Comparison of ENCODE assay signal across 9 cellular contexts in the genomic region with DNA sequence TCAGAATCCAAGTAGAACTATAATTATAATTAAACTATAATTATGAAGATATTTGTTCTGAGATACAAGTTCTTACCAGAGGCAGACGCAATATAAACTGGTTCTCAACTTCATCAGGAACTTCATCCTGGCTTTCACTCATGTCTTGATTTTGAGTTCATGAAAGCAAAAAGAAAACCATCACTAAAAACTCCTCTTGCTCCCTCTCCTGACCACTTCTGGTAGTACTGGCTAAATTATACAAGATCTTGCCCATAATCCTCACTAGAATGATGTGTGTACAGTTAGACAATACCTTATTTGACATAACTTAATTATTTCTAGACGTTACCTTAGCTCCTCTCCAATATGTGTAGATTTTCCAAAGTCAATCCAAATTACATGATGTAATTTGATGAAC. TPM values are rescaled to one million over a fixed set of nuclear protein-coding genes. Genes with fewer than 3 reads are reported as not detected.
A peak's percentile ranks its signal among the peaks of the same experiment; 100 is the strongest.
DNase-seq lines count a peak whose midpoint lies in the region; ATAC-seq, FAIRE-seq and TF ChIP-seq lines count a peak whose summit lies in the region.
"Had no signal": no experiment of that assay in that cellular context is flagged by ENCODE, and none has a peak within 500 bp of the region (broad histone marks: within the 10 kb centered on the region; RNA-seq: fewer than 3 reads in every experiment).

No MANE protein-coding gene starts in this region.

- H3K4me3 Mint-ChIP-seq in endodermal cell (no peak overlapping the region), neural crest cell (no peak overlapping the region)

- TF ChIP-seq RAD21 in A549 (conservative IDR thresholded peaks at IDR 0.05 in 1 of 2, IDR thresholded peaks at IDR 0.05 in 1 of 2): peak; percentile 49 to 62; a peak in 4 of 5 replicates

- FAIRE-seq in A549 (lab: Jason Lieb, UNC): peak; percentile 97
- FAIRE-seq: frontal cortex had no signal

- H3K27me3 Mint-ChIP-seq in endodermal cell (ENCODE audit: insufficient read depth) (peaks cover 18% of the 10 kb centered on the region), neural crest cell (ENCODE audit: low read depth) (no peaks in the 10 kb centered on the region)

- no peaks in the 10 kb centered on the region for H3K4me1 ChIP-seq in A549
- H3K4me1 ChIP-seq in OCI-LY3 (ENCODE audit: low read length): no peaks in the 10 kb centered on the region
- no peaks in the 10 kb centered on the region for H3K4me1 ChIP-seq in endodermal cell (ENCODE audit: control insufficient read depth, insufficient read depth, low read length)

- no peak for TF ChIP-seq EP300 in A549 (IDR thresholded peaks at IDR 0.05)

- H3K4me1 Mint-ChIP-seq in endodermal cell (no peaks in the 10 kb centered on the region), neural crest cell (no peaks in the 10 kb centered on the region)

- peak; percentile 59 to 78; a peak in 4 of 6 replicates for ATAC-seq in A549

- TF ChIP-seq CTCF in A549 (IDR thresholded peaks at IDR 0.05) (peak; percentile 55), OCI-LY3 (IDR thresholded peaks at IDR 0.05; ENCODE audit: low read depth, low read length) (peak; percentile 57), endodermal cell (conservative IDR thresholded peaks at IDR 0.05) (peak; percentile 71), neural crest cell (conservative IDR thresholded peaks at IDR 0.05) (peak; percentile 65)

- H3K9ac ChIP-seq in OCI-LY3 (ENCODE audit: low read length) (no peak overlapping the region), endodermal cell (ENCODE audit: extremely low read depth, low read length, poor library complexity, severe bottlenecking) (no peak overlapping the region)

- DNase-seq in A549 (ENCODE audit: low read depth in 1 of 2, low spot score in 1 of 2) (peak; percentile 10 to 50), GM03348 (ENCODE audit: low spot score) (peak; percentile 49), HS-27A (ENCODE audit: low read depth) (peak; percentile 14), endodermal cell (no peak), neural crest cell (ENCODE audit: low read depth, low spot score) (peak; percentile 12), NCI-H226 (no peak)
- DNase-seq in activated effector memory CD4-positive, alpha-beta T cell treated with anti-CD3 and anti-CD28 coated beads, Interleukin-2, amount 50 U/mL, for 16 hours: no peak

- no peak overlapping the region for H3K27ac Mint-ChIP-seq in endodermal cell
- H3K27ac Mint-ChIP-seq in neural crest cell (ENCODE audit: unreplicated experiment): no peak overlapping the region

- POLR2A ChIA-PET in A549 (lab: Yijun Ruan, JAX): no interaction called here

- WGBS in A549 (ENCODE audit: missing lambda C conversion rate): 0% methylated on average over 2 of the region's 2 CpGs
- 83% methylated on average over 1 of the region's 2 CpGs; no CpG with 5 or more reads in 1 of the 2 experiments for WGBS in endodermal cell (ENCODE audit: insufficient coverage in 1 of 2, insufficient read length in 1 of 2), 2 experiments

- H2AFZ ChIP-seq in OCI-LY3 (ENCODE audit: low read depth, low read length): no peak overlapping the region

- peaks cover 1% of the 10 kb centered on the region for H3K36me3 Mint-ChIP-seq in endodermal cell (ENCODE audit: low read depth)
- no peaks in the 10 kb centered on the region for H3K36me3 Mint-ChIP-seq in neural crest cell (ENCODE audit: low read depth)

- H3K4me2 ChIP-seq in A549 (no peak overlapping the region), OCI-LY3 (ENCODE audit: low read length) (0 out of 2 replicates have a peak overlapping the region, but pooled peaks have one; percentile 1)

- H3K9me3 Mint-ChIP-seq in endodermal cell: peaks cover 38% of the 10 kb centered on the region
- peaks cover 1% of the 10 kb centered on the region for H3K9me3 Mint-ChIP-seq in neural crest cell

- no peaks in the 10 kb centered on the region for H4K20me1 ChIP-seq in OCI-LY3 (ENCODE audit: insufficient read depth, low read length)

- CTCF ChIA-PET in A549 (lab: Yijun Ruan, JAX): interaction anchor here (0.7 to 2.1 kb wide), 12 partner anchors 9 to 615 kb away, joined by 3 to 12 read pairs (median 4); no protein-coding TSS in a partner anchor

- no peaks in the 10 kb centered on the region for H3K27me3 ChIP-seq in OCI-LY3 (ENCODE audit: low read depth, low read length)
- H3K27me3 ChIP-seq in endodermal cell (ENCODE audit: control insufficient read depth, insufficient read depth, low read length, poor library complexity, severe bottlenecking): no peaks in the 10 kb centered on the region

- no peak overlapping the region for H3K4me3 ChIP-seq in A549
- H3K4me3 ChIP-seq in OCI-LY3 (ENCODE audit: low read length): no peak overlapping the region
- H3K4me3 ChIP-seq in endodermal cell (ENCODE audit: low read length): no peak overlapping the region

- no peaks in the 10 kb centered on the region for H3K79me2 ChIP-seq in OCI-LY3 (ENCODE audit: low read length)

- no peaks in the 10 kb centered on the region for H3K36me3 ChIP-seq in OCI-LY3 (replicated peaks; ENCODE audit: low read depth, low read length)
- H3K36me3 ChIP-seq in endodermal cell (ENCODE audit: control insufficient read depth, insufficient read depth, low read length): no peaks in the 10 kb centered on the region

- H3K9me3 ChIP-seq in A549: no peaks in the 10 kb centered on the region
- H3K9me3 ChIP-seq in OCI-LY3 (ENCODE audit: insufficient read depth, low read length): no peaks in the 10 kb centered on the region
- no peaks in the 10 kb centered on the region for H3K9me3 ChIP-seq in endodermal cell (ENCODE audit: control insufficient read depth, low read length)

- TF ChIP-seq POLR2A in A549 (IDR thresholded peaks at IDR 0.05; ENCODE audit: low read length): no peak

- H3K27ac ChIP-seq in A549 (no peak overlapping the region), OCI-LY3 (ENCODE audit: low read length) (no peak overlapping the region), endodermal cell (ENCODE audit: low read depth, low read length) (no peak overlapping the region)

TF ChIP-seq in A549, 52 proteins besides CTCF, POLR2A, EP300 and RAD21:
- TF ChIP-seq, protein P1, sequence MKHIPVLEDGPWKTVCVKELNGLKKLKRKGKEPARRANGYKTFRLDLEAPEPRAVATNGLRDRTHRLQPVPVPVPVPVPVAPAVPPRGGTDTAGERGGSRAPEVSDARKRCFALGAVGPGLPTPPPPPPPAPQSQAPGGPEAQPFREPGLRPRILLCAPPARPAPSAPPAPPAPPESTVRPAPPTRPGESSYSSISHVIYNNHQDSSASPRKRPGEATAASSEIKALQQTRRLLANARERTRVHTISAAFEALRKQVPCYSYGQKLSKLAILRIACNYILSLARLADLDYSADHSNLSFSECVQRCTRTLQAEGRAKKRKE (CRISPR knock-in tag; IDR thresholded peaks at IDR 0.05; ENCODE audit: low read depth): no peak
- TF ChIP-seq SMC3 (IDR thresholded peaks at IDR 0.05) (peak; percentile 38; the same call in 2 of the 3 replicates), RARB (CRISPR knock-in tag; IDR thresholded peaks at IDR 0.05) (no peak)

RNA-seq across cellular contexts. Expression of a gene that starts 3.7 kb away (rescaled TPM):
- polyA plus RNA-seq in A549 (2011; rRNA removed) (0.08 and 0.13 TPM in 2 replicates), A549 (2017; fragmentation: RNase III; extraction: RNeasy Plus Mini Kit Qiagen cat#74134 plus additional on column Dnase treatment) (0.05 to 0.08 TPM (median 0.08 TPM) in 3 replicates)
- 0.03 and 0.04 TPM in 2 replicates for polyA plus RNA-seq in A549 (2012; cell fraction: cytosol; rRNA removed)
- polyA plus RNA-seq in A549 (2012; cell fraction: nucleus; rRNA removed): 0.07 and 0.16 TPM in 2 replicates
- not detected in 2 replicates for polyA minus RNA-seq in A549 (2011; rRNA and poly(A)+ RNA removed)
- total RNA-seq in endodermal cell (under 1 TPM; 0.15 to 0.22 TPM), neural crest cell (0.19 TPM in 1 of 2 replicates, not detected in the other)
- polyA plus RNA-seq in endodermal cell (2013, experiment 1 of 2): 0.53 TPM
- polyA plus RNA-seq in endodermal cell (2013, experiment 2 of 2): 0.25 TPM

Comparison
In these comparisons a context has a peak if more than half of its experiments do, and no peak if none do; other contexts are left out.
1. DNase-seq: peak in A549 (2 of 2), GM03348 (single experiment), HS-27A (single experiment) and neural crest cell (single experiment); none in endodermal cell (single experiment), activated effector memory CD4-positive, alpha-beta T cell treated with anti-CD3 and anti-CD28 coated beads, Interleukin-2, amount 50 U/mL, for 16 hours (single experiment) and NCI-H226 (single experiment).
2. Peak in every context shown above with its lines, with median percentiles within 50 percentile points of each other: CTCF ChIP-seq.